10 cellular contexts compared by ENCODE assay signal in the genomic region with DNA sequence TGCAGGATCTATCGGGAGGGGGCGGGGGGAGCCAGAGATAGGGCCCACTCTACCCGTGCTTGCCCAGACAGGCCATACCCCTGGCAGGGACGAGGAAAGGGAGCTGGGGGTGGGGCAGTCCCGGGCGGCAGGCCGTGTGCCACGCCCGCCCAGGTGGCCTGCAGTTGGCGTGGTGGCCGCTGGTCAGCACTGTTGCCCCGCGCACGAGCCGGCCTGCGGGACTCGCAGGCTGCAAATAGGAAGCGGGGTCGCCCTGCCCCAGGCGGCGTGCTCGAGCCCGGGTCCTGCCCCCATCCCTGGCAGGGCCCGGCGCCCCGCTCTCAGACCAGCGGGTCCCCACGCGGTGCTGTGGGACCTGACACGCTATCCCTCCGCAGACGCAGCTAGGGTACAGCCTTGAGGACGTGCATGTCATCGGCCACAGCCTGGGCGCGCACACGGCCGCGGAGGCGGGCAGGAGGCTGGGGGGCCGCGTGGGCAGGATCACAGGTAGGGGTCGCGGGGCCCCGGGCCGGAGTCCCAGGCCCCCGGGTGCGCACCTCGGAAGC. TPM values are rescaled to one million over a fixed set of nuclear protein-coding genes. Genes with fewer than 3 reads are reported as not detected.
DNase-seq lines count a peak whose midpoint lies in the region; ATAC-seq and TF ChIP-seq lines count a peak whose summit lies in the region.
"Had no signal": no experiment of that assay in that cellular context is flagged by ENCODE, and none has a peak within 500 bp of the region (broad histone marks: within the 10 kb centered on the region; RNA-seq: fewer than 3 reads in every experiment).

No MANE protein-coding gene starts in this region.

- peaks cover 15% of the 10 kb centered on the region for H3K27me3 ChIP-seq in neural cell (ENCODE audit: insufficient read depth, low read depth, low read length)

- H3F3A ChIP-seq in neural cell (ENCODE audit: insufficient read depth, low read length, poor library complexity, severe bottlenecking): no peaks in the 10 kb centered on the region

- no peak overlapping the region for H2AFZ ChIP-seq in neural cell (ENCODE audit: low read depth, low read length)

- H3K4me3 ChIP-seq in fibroblast of villous mesenchyme (ENCODE audit: low read depth, low read length) (no peak overlapping the region), neural cell (ENCODE audit: low read length) (peak overlapping the region; percentile 45)

- ATAC-seq in HG03175 (IDR thresholded peaks at IDR 0.05; ENCODE audit: unreplicated experiment) (no peak), GM18868 (IDR thresholded peaks at IDR 0.05; ENCODE audit: unreplicated experiment) (no peak)

- no peaks in the 10 kb centered on the region for H4K20me1 ChIP-seq in neural cell (ENCODE audit: insufficient read depth)

- DNase-seq in AG20443 (ENCODE audit: low spot score) (peak; percentile 62), NCI-H2227 treated with DMSO at 0.1 percent for 48 hours (lab: John Stamatoyannopoulos, UW) (peak; percentile 25), fibroblast of villous mesenchyme (ENCODE audit: low read depth) (no peak), SHP77 (lab: John Stamatoyannopoulos, UW) (no peak), NCI-H774 (lab: John Stamatoyannopoulos, UW) (no peak)
- DNase-seq: activated naive CD8-positive, alpha-beta T cell treated with anti-CD3 and anti-CD28 coated beads, Interleukin-2, amount 10 ng/mL, durations not matched to agents 7 days and 5 days; naive B cell had no signal

- TF ChIP-seq CTCF in fibroblast of villous mesenchyme (IDR thresholded peaks at IDR 0.05; ENCODE audit: insufficient read depth, low read depth, low read length) (peak; percentile 12), neural cell (IDR thresholded peaks at IDR 0.05; ENCODE audit: poor library complexity, severe bottlenecking) (peak; percentile 48)

- H3K79me2 ChIP-seq in neural cell (replicated peaks; ENCODE audit: insufficient read depth, low read length): no peaks in the 10 kb centered on the region

- H3K9me3 ChIP-seq in neural cell (ENCODE audit: low read length): no peaks in the 10 kb centered on the region

- no peak for TF ChIP-seq EP300 in neural cell (conservative IDR thresholded peaks at IDR 0.05; ENCODE audit: poor library complexity, severe bottlenecking)

- no peak overlapping the region for H3K9ac ChIP-seq in neural cell (ENCODE audit: low read length)

- H3K36me3 ChIP-seq in neural cell (ENCODE audit: insufficient read depth, low read length): no peaks in the 10 kb centered on the region

- H3K9me2 ChIP-seq in neural cell (ENCODE audit: insufficient read depth, low read length): no peaks in the 10 kb centered on the region

- H3K4me2 ChIP-seq in neural cell (ENCODE audit: low read length): no peak overlapping the region

- H3K27ac ChIP-seq in neural cell (ENCODE audit: low read length): no peak overlapping the region

- TF ChIP-seq RAD21 in neural cell (conservative IDR thresholded peaks at IDR 0.05): peak; percentile 47

TF ChIP-seq in neural cell, 6 proteins besides CTCF, POLR2A, EP300 and RAD21:
- TF ChIP-seq SMC3 (conservative IDR thresholded peaks at IDR 0.05; ENCODE audit: poor library complexity) (peak; percentile 18), POLR2AphosphoS5 (IDR thresholded peaks at IDR 0.05) (no peak)

RNA-seq across cellular contexts. Expression of a gene that starts 6.7 kb away (rescaled TPM):
- not detected in 2 replicates for total RNA-seq in fibroblast of villous mesenchyme
- not detected in 2 replicates for polyA plus RNA-seq in neural cell
- polyA minus RNA-seq in neural cell: not detected in 2 replicates
- total RNA-seq: activated naive CD8-positive, alpha-beta T cell treated with anti-CD3 and anti-CD28 coated beads, Interleukin-2, amount 10 ng/mL, durations not matched to agents 7 days and 5 days had no signal

RNA-seq across cellular contexts. Expression of a gene that starts 36.7 kb away (rescaled TPM):
- not detected in 2 replicates for total RNA-seq in fibroblast of villous mesenchyme
- polyA plus RNA-seq in neural cell: not detected in 2 replicates
- not detected in 2 replicates for polyA minus RNA-seq in neural cell
- total RNA-seq: activated naive CD8-positive, alpha-beta T cell treated with anti-CD3 and anti-CD28 coated beads, Interleukin-2, amount 10 ng/mL, durations not matched to agents 7 days and 5 days had no signal

Comparison
In these comparisons a context has a peak if more than half of its experiments do, and no peak if none do; other contexts are left out.
1. DNase-seq: peak in AG20443 (single experiment) and NCI-H2227 treated with DMSO at 0.1 percent for 48 hours (single experiment); none in fibroblast of villous mesenchyme (single experiment), SHP77 (0 of 2) and NCI-H774 (single experiment).